ENCODE assay signal across 26 cellular contexts in the genomic region with DNA sequence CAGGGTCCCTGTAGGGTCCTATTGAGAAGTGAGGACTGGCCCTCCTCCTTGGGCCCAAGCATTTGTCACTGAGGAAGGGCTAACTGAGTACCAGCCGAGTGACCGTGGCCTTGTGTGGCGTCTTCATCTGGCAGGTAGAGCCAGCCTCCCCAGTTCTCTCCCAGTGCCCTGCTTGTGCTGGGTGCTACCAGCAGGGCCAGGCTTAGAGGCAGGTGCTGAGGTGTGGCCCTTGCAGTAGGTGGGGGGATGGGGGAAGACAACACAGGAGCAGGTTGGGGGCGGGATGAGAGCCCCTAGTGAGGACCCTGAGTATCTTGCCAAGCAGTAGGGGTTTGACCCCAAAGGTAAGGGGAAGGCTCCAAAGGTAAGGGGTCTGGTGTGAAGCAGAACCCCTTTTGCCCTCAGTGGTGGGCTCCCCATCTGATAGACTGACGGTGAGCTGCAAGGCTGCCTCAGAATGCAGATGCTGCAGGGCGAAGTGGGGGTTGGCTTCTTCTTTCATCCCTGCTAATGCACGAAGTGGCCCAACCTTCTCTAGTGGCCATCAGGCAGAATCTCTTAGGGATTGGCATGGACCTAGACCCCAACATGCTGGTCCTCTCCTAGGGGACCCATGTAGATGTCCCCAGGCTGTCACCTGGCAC. TPM values are rescaled to one million over a fixed set of nuclear protein-coding genes. Genes with fewer than 3 reads are reported as not detected.
"Had no signal": no experiment of that assay in that cellular context is flagged by ENCODE, and none has a peak within 500 bp of the region (broad histone marks: within the 10 kb centered on the region; RNA-seq: fewer than 3 reads in every experiment).

No MANE protein-coding gene starts in this region.

- H3K27me3 Mint-ChIP-seq: naive thymus-derived CD8-positive, alpha-beta T cell; stimulated activated naive CD8-positive, alpha-beta T cell treated with anti-CD3 and anti-CD28 coated beads, Interleukin-15, Interleukin-2, amounts not matched to agents 100 ng/mL and 50 ng/mL, for 24 hours had no signal

- H3K4me2 ChIP-seq: hepatocyte had no signal

- H3K4me1 ChIP-seq: left ventricle myocardium inferior, pancreas, prostate gland, suprapubic skin, tibial artery, upper lobe of right lung, uterus had no signal

- FAIRE-seq: pancreas had no signal

- H3K9me3 Mint-ChIP-seq: naive thymus-derived CD8-positive, alpha-beta T cell; stimulated activated effector memory CD8-positive, alpha-beta T cell treated with anti-CD3 and anti-CD28 coated beads, Interleukin-12 subunit alpha, Interleukin-12 subunit beta, amount 100 ng/mL, for 72 hours; stimulated activated naive CD8-positive, alpha-beta T cell treated with anti-CD3 and anti-CD28 coated beads, Interleukin-15, Interleukin-2, amounts not matched to agents 100 ng/mL and 50 ng/mL, for 24 hours had no signal

- H3K79me2 ChIP-seq: hepatocyte had no signal

- H3K36me3 ChIP-seq: left ventricle myocardium inferior, pancreas, prostate gland, suprapubic skin, thoracic aorta, tibial artery, upper lobe of right lung, uterus had no signal

- H3K36me3 Mint-ChIP-seq: naive thymus-derived CD8-positive, alpha-beta T cell had no signal

- H3K4me3 ChIP-seq: heart right ventricle, hepatocyte, left ventricle myocardium inferior, lung, pancreas, prostate gland, skin epidermis, suprapubic skin, thoracic aorta, tibial artery, upper lobe of right lung, uterus had no signal

- ATAC-seq: naive thymus-derived CD8-positive, alpha-beta T cell; pancreas; right cardiac atrium; sciatic nerve; upper lobe of right lung had no signal

- H3K27ac Mint-ChIP-seq: stimulated activated effector memory CD8-positive, alpha-beta T cell treated with anti-CD3 and anti-CD28 coated beads, Interleukin-12 subunit alpha, Interleukin-12 subunit beta, amount 100 ng/mL, for 72 hours; stimulated activated naive CD8-positive, alpha-beta T cell treated with anti-CD3 and anti-CD28 coated beads, Interleukin-15, Interleukin-2, amounts not matched to agents 100 ng/mL and 50 ng/mL, for 24 hours had no signal

- H3K27ac ChIP-seq: heart right ventricle, hepatocyte, left ventricle myocardium inferior, pancreas, prostate gland, skin epidermis, suprapubic skin, thoracic aorta, tibial artery, upper lobe of right lung, uterus had no signal

- H3K27me3 ChIP-seq: heart right ventricle, hepatocyte, pancreas, suprapubic skin, tibial artery, upper lobe of right lung, uterus had no signal

- DNase-seq: heart right ventricle; islet precursor cell; left ventricle myocardium inferior; naive thymus-derived CD8-positive, alpha-beta T cell; nucleus accumbens; pancreas; retina; right cardiac atrium; stimulated activated CD4-positive, alpha-beta T cell treated with anti-CD3 and anti-CD28 coated beads, Interleukin-12 subunit alpha, Interleukin-12 subunit beta, amount 100 ng/mL, for 4 hours; stimulated activated CD4-positive, alpha-beta T cell treated with anti-CD3 and anti-CD28 coated beads, Interleukin-15, amount 100 ng/mL, for 24 hours; stimulated activated CD4-positive, alpha-beta T cell treated with anti-CD3 and anti-CD28 coated beads, Interleukin-4, amount 100 ng/mL, for 24 hours; stimulated activated naive CD4-positive, alpha-beta T cell; trophoblast cell; upper lobe of right lung; uterus had no signal

- H3K4me3 Mint-ChIP-seq: naive thymus-derived CD8-positive, alpha-beta T cell; stimulated activated effector memory CD8-positive, alpha-beta T cell treated with anti-CD3 and anti-CD28 coated beads, Interleukin-12 subunit alpha, Interleukin-12 subunit beta, amount 100 ng/mL, for 72 hours; stimulated activated naive CD8-positive, alpha-beta T cell treated with anti-CD3 and anti-CD28 coated beads, Interleukin-15, Interleukin-2, amounts not matched to agents 100 ng/mL and 50 ng/mL, for 24 hours had no signal

- H2AFZ ChIP-seq: hepatocyte had no signal

- H3K4me1 Mint-ChIP-seq: stimulated activated effector memory CD8-positive, alpha-beta T cell treated with anti-CD3 and anti-CD28 coated beads, Interleukin-12 subunit alpha, Interleukin-12 subunit beta, amount 100 ng/mL, for 72 hours had no signal

- H3K9me3 ChIP-seq: heart right ventricle, left ventricle myocardium inferior, pancreas, prostate gland, suprapubic skin, thoracic aorta, tibial artery, upper lobe of right lung, uterus had no signal

RNA-seq across cellular contexts. Expression of a gene that starts 19.6 kb away (rescaled TPM):
- total RNA-seq: sciatic nerve had no signal

RNA-seq across cellular contexts. Expression of a gene that starts 24.9 kb away (rescaled TPM):
- total RNA-seq: naive thymus-derived CD8-positive, alpha-beta T cell; osteoblast had no signal
